In the genomic region with DNA sequence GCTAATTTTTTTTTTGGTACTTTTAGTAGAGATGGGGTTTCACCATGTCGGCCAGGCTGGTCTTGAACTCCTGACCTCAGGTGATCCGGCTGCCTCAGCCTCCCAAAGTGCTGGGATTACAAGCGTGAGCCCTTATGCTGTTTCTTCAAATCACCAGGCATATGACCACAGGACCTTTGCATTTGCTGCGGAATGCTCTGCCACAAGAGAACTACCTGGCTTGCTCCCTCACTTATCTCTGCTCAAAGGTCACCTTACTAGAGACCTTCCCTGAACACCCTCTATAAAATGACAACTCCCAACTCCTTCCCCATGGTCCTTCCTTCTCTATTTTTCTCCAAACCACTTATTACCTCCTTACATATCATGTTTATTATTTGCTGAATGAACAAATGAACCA, we compare ENCODE assay signal across 10 cellular contexts. TPM values are rescaled to one million over a fixed set of nuclear protein-coding genes. Genes with fewer than 3 reads are reported as not detected.
DNase-seq lines count a peak whose midpoint lies in the region; ATAC-seq and TF ChIP-seq lines count a peak whose summit lies in the region.
"Had no signal": no experiment of that assay in that cellular context is flagged by ENCODE, and none has a peak within 500 bp of the region (broad histone marks: within the 10 kb centered on the region; RNA-seq: fewer than 3 reads in every experiment).

No MANE protein-coding gene starts in this region.

- DNase-seq in activated naive CD4-positive, alpha-beta T cell treated with anti-CD3 and anti-CD28 coated beads for 36 hours, result no peak
- no peak for DNase-seq in activated naive CD4-positive, alpha-beta T cell treated with anti-CD3 and anti-CD28 coated beads, Interleukin-2, amount 50 U/mL, for 16 hours
- DNase-seq in activated naive CD8-positive, alpha-beta T cell treated with anti-CD3 and anti-CD28 coated beads for 36 hours, result no peak
- DNase-seq in right lobe of liver (no peak), NOMO-1 treated with dmso at 0.1 percent for 144 hours (lab: John Stamatoyannopoulos, UW; ENCODE audit: unreplicated experiment) (no peak), NCI-H774 (lab: John Stamatoyannopoulos, UW) (no peak), NCI-H524 (lab: John Stamatoyannopoulos, UW) (no peak)
- DNase-seq: C1 segment of cervical spinal cord, NCI-H1417 had no signal

- peaks cover 2% of the 10 kb centered on the region for H3K9me3 Mint-ChIP-seq in activated naive CD4-positive, alpha-beta T cell treated with anti-CD3 and anti-CD28 coated beads for 36 hours
- no peaks in the 10 kb centered on the region for H3K9me3 Mint-ChIP-seq in activated naive CD8-positive, alpha-beta T cell treated with anti-CD3 and anti-CD28 coated beads for 36 hours

- ATAC-seq in right lobe of liver, result no peak

- H3K36me3 Mint-ChIP-seq in activated naive CD4-positive, alpha-beta T cell treated with anti-CD3 and anti-CD28 coated beads for 36 hours (ENCODE audit: low read depth), result peaks cover 2% of the 10 kb centered on the region
- H3K36me3 Mint-ChIP-seq in activated naive CD8-positive, alpha-beta T cell treated with anti-CD3 and anti-CD28 coated beads for 36 hours, result peaks cover 3% of the 10 kb centered on the region

- TF ChIP-seq CTCF in right lobe of liver (IDR thresholded peaks at IDR 0.05), result no peak

- CTCF ChIA-PET in activated naive CD4-positive, alpha-beta T cell treated with anti-CD3 and anti-CD28 coated beads for 36 hours (lab: Charles Lee), result interaction anchor here (0.8 kb wide), 1 partner anchor 48 kb away, joined by 4 read pairs; no protein-coding TSS in a partner anchor

- no peaks in the 10 kb centered on the region for H3K36me3 ChIP-seq in right lobe of liver

- WGBS in right lobe of liver (ENCODE audit: insufficient coverage, low coverage, low lambda C conversion rate, missing lambda C conversion rate), result 62% methylated on average over 3 of the region's 4 CpGs

- intact Hi-C loops in activated naive CD4-positive, alpha-beta T cell treated with anti-CD3 and anti-CD28 coated beads for 36 hours (cut with micrococcal nuclease), result loop anchor here (5.0 kb wide), 2 partner anchors 113 to 398 kb away; partner anchors contain the start of genes DYNC2I2 and URM1
- intact Hi-C loops in right lobe of liver (cut with DNase I), result no loop called here

- H3K4me1 Mint-ChIP-seq in activated naive CD4-positive, alpha-beta T cell treated with anti-CD3 and anti-CD28 coated beads for 36 hours (ENCODE audit: low read depth), result peaks cover 24% of the 10 kb centered on the region
- peaks cover 28% of the 10 kb centered on the region for H3K4me1 Mint-ChIP-seq in activated naive CD8-positive, alpha-beta T cell treated with anti-CD3 and anti-CD28 coated beads for 36 hours

- H3K27me3 ChIP-seq in right lobe of liver, result no peaks in the 10 kb centered on the region

- H3K9me3 ChIP-seq in right lobe of liver, result no peaks in the 10 kb centered on the region

- H3K27ac ChIP-seq in right lobe of liver, result peak overlapping the region; percentile 88 to 92 (median 92)
- H3K27ac ChIP-seq in temporal lobe (ENCODE audit: low read depth, low read length), result peak overlapping the region; percentile 92

- no peak overlapping the region for H3K27ac Mint-ChIP-seq in activated naive CD4-positive, alpha-beta T cell treated with anti-CD3 and anti-CD28 coated beads for 36 hours
- no peak overlapping the region for H3K27ac Mint-ChIP-seq in activated naive CD8-positive, alpha-beta T cell treated with anti-CD3 and anti-CD28 coated beads for 36 hours

- peaks cover 0 to 24% (median 11%) of the 10 kb centered on the region in 4 donors for H3K4me1 ChIP-seq in right lobe of liver

- TF ChIP-seq POLR2A in right lobe of liver (IDR thresholded peaks at IDR 0.05), result no peak

- H3K4me3 Mint-ChIP-seq in activated naive CD4-positive, alpha-beta T cell treated with anti-CD3 and anti-CD28 coated beads for 36 hours, result peak overlapping the region; percentile 95
- peak overlapping the region; percentile 92 for H3K4me3 Mint-ChIP-seq in activated naive CD8-positive, alpha-beta T cell treated with anti-CD3 and anti-CD28 coated beads for 36 hours

- peak overlapping the region; percentile 85 to 93 (median 91) for H3K4me3 ChIP-seq in right lobe of liver

- H3K27me3 Mint-ChIP-seq in activated naive CD4-positive, alpha-beta T cell treated with anti-CD3 and anti-CD28 coated beads for 36 hours (ENCODE audit: low read depth), result no peaks in the 10 kb centered on the region
- H3K27me3 Mint-ChIP-seq in activated naive CD8-positive, alpha-beta T cell treated with anti-CD3 and anti-CD28 coated beads for 36 hours, result no peaks in the 10 kb centered on the region

RNA-seq across cellular contexts. Expression of gene ZER1, which starts 1.4 kb away (rescaled TPM):
- 10 to 100 TPM in 1 of 2 experiments, 1 to 10 TPM in 1; 9.9 to 11.0 TPM for total RNA-seq in activated naive CD4-positive, alpha-beta T cell treated with anti-CD3 and anti-CD28 coated beads for 36 hours
- total RNA-seq in activated naive CD8-positive, alpha-beta T cell treated with anti-CD3 and anti-CD28 coated beads for 36 hours, result 10 to 100 TPM; 13.7 to 14.4 TPM
- total RNA-seq in right lobe of liver (10 to 100 TPM; 13.4 to 21.8 (median 16.0) TPM), temporal lobe (30.2 TPM)

RNA-seq across cellular contexts. Expression of gene TBC1D13, which starts 16.8 kb away (rescaled TPM):
- total RNA-seq in activated naive CD4-positive, alpha-beta T cell treated with anti-CD3 and anti-CD28 coated beads for 36 hours, result 1 to 10 TPM; 8.3 to 9.0 TPM
- total RNA-seq in activated naive CD8-positive, alpha-beta T cell treated with anti-CD3 and anti-CD28 coated beads for 36 hours, result 10 to 100 TPM; 16.3 to 18.8 TPM
- total RNA-seq in right lobe of liver (10 to 100 TPM in 4 of 6 experiments, 1 to 10 TPM in 2; 7.3 to 16.0 (median 12.6) TPM), temporal lobe (10.1 TPM)

RNA-seq across cellular contexts. Expression of gene ZDHHC12, which starts 46.4 kb away (rescaled TPM):
- 10 to 100 TPM; 50.9 to 53.1 TPM for total RNA-seq in activated naive CD4-positive, alpha-beta T cell treated with anti-CD3 and anti-CD28 coated beads for 36 hours
- total RNA-seq in activated naive CD8-positive, alpha-beta T cell treated with anti-CD3 and anti-CD28 coated beads for 36 hours, result 10 to 100 TPM; 47.1 to 52.6 TPM
- total RNA-seq in right lobe of liver, result 10 to 100 TPM; 14.1 to 46.1 (median 22.7) TPM
- 1.7 TPM for total RNA-seq in temporal lobe

RNA-seq across cellular contexts. Expression of gene ENDOG, which starts 48.0 kb away (rescaled TPM):
- 10 to 100 TPM in 1 of 2 experiments, 1 to 10 TPM in 1; 9.9 to 10.3 TPM for total RNA-seq in activated naive CD4-positive, alpha-beta T cell treated with anti-CD3 and anti-CD28 coated beads for 36 hours
- 10 to 100 TPM; 20.1 to 22.9 TPM for total RNA-seq in activated naive CD8-positive, alpha-beta T cell treated with anti-CD3 and anti-CD28 coated beads for 36 hours
- total RNA-seq in right lobe of liver, result 10 to 100 TPM; 22.4 to 50.1 (median 41.0) TPM
- total RNA-seq in temporal lobe, result 9.6 TPM

RNA-seq across cellular contexts. Expression of gene SPOUT1, which starts 59.3 kb away (rescaled TPM):
- total RNA-seq in activated naive CD4-positive, alpha-beta T cell treated with anti-CD3 and anti-CD28 coated beads for 36 hours, result 10 to 100 TPM; 72.9 to 82.3 TPM
- total RNA-seq in activated naive CD8-positive, alpha-beta T cell treated with anti-CD3 and anti-CD28 coated beads for 36 hours, result 100 to 1,000 TPM; 109 to 111 TPM
- total RNA-seq in right lobe of liver (10 to 100 TPM; 14.5 to 37.8 (median 24.5) TPM), temporal lobe (10.8 TPM)
